Comparison of ENCODE assay signal across 21 cellular contexts in the genomic region with DNA sequence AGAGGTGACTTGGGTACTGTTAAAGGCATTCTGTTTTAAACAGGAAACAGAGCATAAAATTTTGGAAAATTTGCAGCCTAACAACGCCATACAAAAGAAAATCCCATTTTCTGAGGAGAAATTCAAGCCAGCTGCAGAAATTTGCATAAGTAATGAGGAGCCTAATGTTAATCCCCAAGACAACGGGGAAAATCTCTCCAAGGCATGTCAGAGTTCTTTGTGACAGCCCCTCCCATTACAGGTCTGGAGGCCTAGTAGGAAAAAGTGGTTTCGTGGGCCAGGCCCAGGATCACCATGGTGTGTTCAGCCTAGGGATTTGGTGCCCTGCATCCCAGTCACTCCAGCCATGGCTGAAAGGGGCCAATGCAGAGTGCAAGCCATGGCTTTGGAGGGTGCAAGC.
"Had no signal": no experiment of that assay in that cellular context is flagged by ENCODE, and none has a peak within 500 bp of the region (broad histone marks: within the 10 kb centered on the region; RNA-seq: fewer than 3 reads in every experiment).

No MANE protein-coding gene starts in this region.

- H3K27me3 ChIP-seq: esophagus squamous epithelium, left lung, sigmoid colon, stomach, thyroid gland, vagina had no signal

- H3K36me3 ChIP-seq: esophagus squamous epithelium, left lung, prostate gland, sigmoid colon, stomach, thyroid gland, vagina had no signal

- DNase-seq: cortex of kidney; effector memory CD8-positive, alpha-beta T cell; erythroblast; esophagus squamous epithelium; foreskin melanocyte; left cardiac atrium; left lung; mammary epithelial cell; natural killer cell; right cardiac atrium; sigmoid colon; stimulated activated CD4-positive, alpha-beta T cell treated with anti-CD3 and anti-CD28 coated beads, Interleukin-2, amount 100 ng/mL, for 24 hours; stimulated activated CD4-positive, alpha-beta T cell treated with anti-CD3 and anti-CD28 coated beads, Interleukin-4, amount 100 ng/mL, for 24 hours; stimulated activated naive CD4-positive, alpha-beta T cell treated with Interleukin-2 at 50 U/mL for 16 hours; stomach; thyroid gland; trophoblast cell had no signal

- H3K4me3 ChIP-seq: esophagus squamous epithelium, left lung, prostate gland, sigmoid colon, stomach, thyroid gland, vagina had no signal

- H3K4me1 ChIP-seq: esophagus squamous epithelium, left lung, parathyroid adenoma, prostate gland, sigmoid colon, stomach, thyroid gland, vagina had no signal

- H3K9me3 ChIP-seq: esophagus squamous epithelium, left lung, prostate gland, sigmoid colon, stomach, thyroid gland, vagina had no signal

- ATAC-seq: effector memory CD8-positive, alpha-beta T cell; left cardiac atrium; left lung; natural killer cell; right cardiac atrium; stimulated activated effector memory CD8-positive, alpha-beta T cell treated with anti-CD3 and anti-CD28 coated beads, Interleukin-12 subunit alpha, Interleukin-12 subunit beta, amount 100 ng/mL, for 72 hours had no signal

- H3K27ac ChIP-seq: esophagus squamous epithelium, left lung, parathyroid adenoma, prostate gland, sigmoid colon, stomach, thyroid gland, vagina had no signal
